9 cellular contexts compared by ENCODE assay signal in genomic region chr9:110086537-110086936, GRCh38.
"Had no signal": no experiment of that assay in that cellular context is flagged by ENCODE, and none has a peak within 500 bp of the region (broad histone marks: within the 10 kb centered on the region; RNA-seq: fewer than 3 reads in every experiment).

No MANE protein-coding gene starts in this region.

- FAIRE-seq: H1, H54, HepG2 had no signal

- H3K27ac Mint-ChIP-seq: GM23338, H9 had no signal

- H3K4me3 Mint-ChIP-seq: GM23338, H9 had no signal

- H3K4me3 ChIP-seq: GM23338 had no signal

- H3K4me2 ChIP-seq: GM23338 had no signal

- H3K27me3 Mint-ChIP-seq: IgD-negative memory B cell had no signal

- DNase-seq: H9, HCEC 1CT, KBM-7 had no signal

- H3K9me3 Mint-ChIP-seq: GM23338 had no signal

- H3K27ac ChIP-seq: HL-60 had no signal

- H2AFZ ChIP-seq: GM23338 had no signal

- ATAC-seq: GM23338, HepG2 had no signal
